19 cellular contexts compared by ENCODE assay signal in genomic region chr4:152281211-152281610, GRCh38.
DNase-seq lines count a peak whose midpoint lies in the region; ATAC-seq, FAIRE-seq and TF ChIP-seq lines count a peak whose summit lies in the region.
"Had no signal": no experiment of that assay in that cellular context is flagged by ENCODE, and none has a peak within 500 bp of the region (broad histone marks: within the 10 kb centered on the region; RNA-seq: fewer than 3 reads in every experiment).

No MANE protein-coding gene starts in this region.

- no peak for DNase-seq in CD4-positive, alpha-beta T cell
- DNase-seq in T-cell (no peak), bronchial epithelial cell (ENCODE audit: low read depth) (no peak), posterior vena cava (ENCODE audit: low spot score) (peak; percentile 64), DMS79 treated with DMSO at 0.1 percent for 48 hours (lab: John Stamatoyannopoulos, UW) (no peak)
- DNase-seq: ACHN; CD8-positive, alpha-beta T cell; DND-41; NCI-H187 treated with DMSO at 0.1 percent for 48 hours; NCI-H345; NCI-H526 treated with DMSO at 0.1 percent for 48 hours; NK-92 treated with Interleukin-12 subunit alpha and Interleukin-12 subunit beta, amount 100 ng/mL, for 24 hours; SHP77 treated with DMSO at 0.1 percent for 48 hours had no signal

- no peaks in the 10 kb centered on the region for H3K36me3 Mint-ChIP-seq in CD4-positive, alpha-beta T cell (ENCODE audit: low read depth)
- peaks cover 5% of the 10 kb centered on the region for H3K36me3 Mint-ChIP-seq in T-cell
- H3K36me3 Mint-ChIP-seq: CD8-positive, alpha-beta T cell had no signal

- peak; percentile 32 for FAIRE-seq in bronchial epithelial cell (lab: Jason Lieb, UNC)
- FAIRE-seq: G401.6, GM18507 had no signal

- peaks cover 45% of the 10 kb centered on the region for H3K4me1 Mint-ChIP-seq in CD4-positive, alpha-beta T cell (ENCODE audit: low read depth)
- peaks cover 22 to 42% (median 22%) of the 10 kb centered on the region in 3 donors for H3K4me1 Mint-ChIP-seq in T-cell

- peak overlapping the region; percentile 73 for H3K4me3 Mint-ChIP-seq in CD4-positive, alpha-beta T cell
- H3K4me3 Mint-ChIP-seq in T-cell = peak overlapping the region in 1 of 3 donors; percentile 48
- H3K4me3 Mint-ChIP-seq: CD8-positive, alpha-beta T cell; GM23338 had no signal

- peak overlapping the region; percentile 89 for H3K27ac Mint-ChIP-seq in CD4-positive, alpha-beta T cell
- peak overlapping the region; percentile 85 to 89 for H3K27ac Mint-ChIP-seq in T-cell
- H3K27ac Mint-ChIP-seq: GM23338 had no signal

- TF ChIP-seq CTCF in CD4-positive, alpha-beta T cell (IDR thresholded peaks at IDR 0.05) = no peak
- TF ChIP-seq CTCF in bronchial epithelial cell (IDR thresholded peaks at IDR 0.05; ENCODE audit: insufficient read depth, low read length, severe bottlenecking) = no peak

- peaks cover 3% of the 10 kb centered on the region for H3K9me3 Mint-ChIP-seq in CD4-positive, alpha-beta T cell
- H3K9me3 Mint-ChIP-seq in T-cell = no peaks in the 10 kb centered on the region
- H3K9me3 Mint-ChIP-seq: CD8-positive, alpha-beta T cell; GM23338 had no signal

- H3K27ac ChIP-seq in CD4-positive, alpha-beta T cell (ENCODE audit: low read depth, low read length) = no peak overlapping the region

- no peak for ATAC-seq in CD4-positive, alpha-beta T cell (ENCODE audit: poor library complexity)
- ATAC-seq in T-cell (replicated peaks in 1 of 4) (peak in 1 of 4 experiments; percentile 8), GM19397 (IDR thresholded peaks at IDR 0.05; ENCODE audit: unreplicated experiment) (no peak), HG03175 (IDR thresholded peaks at IDR 0.05; ENCODE audit: unreplicated experiment) (no peak)
- ATAC-seq: CD8-positive, alpha-beta T cell; GM23338; HCT116 had no signal

- H3K27me3 ChIP-seq in CD4-positive, alpha-beta T cell (ENCODE audit: control insufficient read depth, insufficient read depth, low read length) = no peaks in the 10 kb centered on the region
- no peaks in the 10 kb centered on the region for H3K27me3 ChIP-seq in bronchial epithelial cell (ENCODE audit: control insufficient read depth, insufficient read depth, low read length)

- no peaks in the 10 kb centered on the region for H3K27me3 Mint-ChIP-seq in CD4-positive, alpha-beta T cell
- no peaks in the 10 kb centered on the region for H3K27me3 Mint-ChIP-seq in T-cell

- CTCF ChIA-PET in CD4-positive, alpha-beta T cell (lab: Charles Lee) = no interaction called here
- CTCF ChIA-PET in T-cell (lab: Charles Lee) = interaction anchor here in 1 of 2 donors (0.6 kb wide), 1 partner anchor 8 kb away, joined by 6 read pairs; no protein-coding TSS in a partner anchor

- POLR2A ChIA-PET in CD4-positive, alpha-beta T cell (lab: Charles Lee) = interaction anchor here (1.0 to 1.1 kb wide), 3 partner anchors 11 to 24 kb away, joined by 3 to 4 read pairs (median 3); no protein-coding TSS in a partner anchor
- POLR2A ChIA-PET in T-cell (lab: Charles Lee) = no interaction called here

- intact Hi-C loops in CD4-positive, alpha-beta T cell (cut with DNase I, micrococcal nuclease) = no loop called here
- intact Hi-C loops in posterior vena cava (cut with DNase I) = no loop called here

- H3K4me3 ChIP-seq in bronchial epithelial cell (ENCODE audit: low read depth, low read length) = no peak overlapping the region
- H3K4me3 ChIP-seq: GM23338 had no signal

- H3K36me3 ChIP-seq in bronchial epithelial cell (ENCODE audit: control insufficient read depth, insufficient read depth, low read length) = no peaks in the 10 kb centered on the region

- no peaks in the 10 kb centered on the region for H3K9me3 ChIP-seq in CD4-positive, alpha-beta T cell (ENCODE audit: control insufficient read depth, low read length)
